ENCODE assay signal across 16 cellular contexts in the genomic region with DNA sequence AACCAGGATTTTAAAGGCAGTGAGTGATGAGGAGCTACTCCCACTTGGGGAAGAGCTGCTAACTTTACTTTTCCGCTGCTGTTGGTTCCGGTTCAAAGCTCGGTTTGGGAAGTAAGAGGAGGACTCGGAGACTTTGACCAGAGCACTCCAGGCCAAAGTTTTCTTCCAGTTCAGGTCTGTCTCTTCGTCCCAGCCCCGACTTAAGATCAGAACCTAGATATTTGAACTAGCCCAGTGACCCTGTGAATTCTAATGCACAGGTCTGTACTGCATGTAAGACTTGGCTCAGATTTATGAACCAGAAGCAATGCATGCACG. TPM values are rescaled to one million over a fixed set of nuclear protein-coding genes. Genes with fewer than 3 reads are reported as not detected.
A peak's percentile ranks its signal among the peaks of the same experiment; 100 is the strongest.
DNase-seq lines count a peak whose midpoint lies in the region; ATAC-seq, FAIRE-seq and TF ChIP-seq lines count a peak whose summit lies in the region.
"Had no signal": no experiment of that assay in that cellular context is flagged by ENCODE, and none has a peak within 500 bp of the region (broad histone marks: within the 10 kb centered on the region; RNA-seq: fewer than 3 reads in every experiment).

No MANE protein-coding gene starts in this region.

- no peaks in the 10 kb centered on the region for H3K36me3 ChIP-seq in colonic mucosa
- no peaks in the 10 kb centered on the region for H3K36me3 ChIP-seq in HepG2 (replicated peaks in 1 of 2; ENCODE audit: control insufficient read depth in 1 of 2, insufficient read depth in 2 of 2, low read length in 2 of 2)
- peaks cover 23% of the 10 kb centered on the region for H3K36me3 ChIP-seq in skeletal muscle satellite cell (ENCODE audit: insufficient read depth, low read length)

- H3K9me3 Mint-ChIP-seq in H9, result no peaks in the 10 kb centered on the region; a peak in 2 of 5 replicates
- H3K9me3 Mint-ChIP-seq: activated CD4-positive, alpha-beta T cell treated with anti-CD3 and anti-CD28 coated beads, Interleukin-2, amount 10 ng/mL, durations not matched to agents 7 days and 5 days; activated naive CD4-positive, alpha-beta T cell treated with anti-CD3 and anti-CD28 coated beads, Interleukin-2, amount 50 U/mL, for 24 hours; stimulated activated memory B cell treated with anti-CD40 and anti-IgM and Interleukin-4, amounts not matched to agents 10 μg/mL and 1 μg/mL and 100 μg/mL, for 72 hours had no signal

- POLR2A ChIA-PET in HepG2 (lab: Yijun Ruan, JAX), result no interaction called here

- peaks cover 20% of the 10 kb centered on the region for H3K23me2 ChIP-seq in H9 (ENCODE audit: insufficient read length, low read depth, low read length, poor library complexity, severe bottlenecking)

- H2AK5ac ChIP-seq in H9 (ENCODE audit: insufficient read length, low read length), result no peak overlapping the region

- H3K79me1 ChIP-seq in H9 (ENCODE audit: insufficient read depth, low read depth, low read length, poor library complexity, severe bottlenecking), result no peaks in the 10 kb centered on the region

- TF ChIP-seq RAD21 in HepG2 (CRISPR knock-in tag; IDR thresholded peaks at IDR 0.05), result no peak

- H4K91ac ChIP-seq in H9 (ENCODE audit: insufficient read length, low read depth, low read length), result no peak overlapping the region

- no TSS peak for BruUV-seq in HepG2 (replicated peaks; lab: Mats Ljungman, UMichigan)

- CTCF ChIA-PET in HepG2 (lab: Yijun Ruan, JAX; ENCODE audit: low intra/inter-chr PET ratio, low total read pairs), result no interaction called here

- H4K20me1 ChIP-seq in H9 (ENCODE audit: control insufficient read depth, insufficient read depth, insufficient read length), result no peaks in the 10 kb centered on the region
- no peaks in the 10 kb centered on the region for H4K20me1 ChIP-seq in HepG2 (ENCODE audit: insufficient read depth, low read length)

- ATAC-seq in HepG2 (no peak), GM21515 (IDR thresholded peaks at IDR 0.05; ENCODE audit: unreplicated experiment) (no peak), GM19324 (IDR thresholded peaks at IDR 0.05; ENCODE audit: low FRiP score, unreplicated experiment) (no peak)
- ATAC-seq: stimulated activated memory B cell treated with anti-CD40 and anti-IgM and Interleukin-4, amounts not matched to agents 10 μg/mL and 1 μg/mL and 100 μg/mL, for 72 hours had no signal

- peaks cover 31% of the 10 kb centered on the region for H3K27me3 Mint-ChIP-seq in H9 (ENCODE audit: low read depth)

- no peak for TF ChIP-seq EP300 in HepG2 (IDR thresholded peaks at IDR 0.05; ENCODE audit: low read depth in 2 of 2, low read length in 2 of 2)
- TF ChIP-seq EP300 in HepG2 (CRISPR knock-in tag; IDR thresholded peaks at IDR 0.05; ENCODE audit: borderline replicate concordance), result no peak

- WGBS in H9 (ENCODE audit: extremely low coverage, insufficient read length, low lambda C conversion rate), result no CpG with 5 or more reads among the region's 7 CpGs
- WGBS in HepG2 (ENCODE audit: low lambda C conversion rate), result 25% methylated on average over 2 of the region's 7 CpGs

- H3K4me1 ChIP-seq in H9 (ENCODE audit: insufficient read depth, low read length), result no peaks in the 10 kb centered on the region
- H3K4me1 ChIP-seq in colonic mucosa, result no peaks in the 10 kb centered on the region
- H3K4me1 ChIP-seq in HepG2 (ENCODE audit: insufficient read depth, low read length), result peaks cover 11% of the 10 kb centered on the region
- H3K4me1 ChIP-seq in skeletal muscle satellite cell (ENCODE audit: control insufficient read depth, insufficient read depth, low read length), result peaks cover 57% of the 10 kb centered on the region

- H2BK20ac ChIP-seq in H9 (ENCODE audit: low read depth, low read length, poor library complexity, severe bottlenecking), result no peak overlapping the region

- H3K9me3 ChIP-seq in H9 (ENCODE audit: control insufficient read depth, low read depth, low read length), result no peaks in the 10 kb centered on the region
- no peaks in the 10 kb centered on the region for H3K9me3 ChIP-seq in colonic mucosa
- H3K9me3 ChIP-seq in HepG2 (ENCODE audit: low read length), result no peaks in the 10 kb centered on the region
- no peaks in the 10 kb centered on the region for H3K9me3 ChIP-seq in skeletal muscle satellite cell (replicated peaks; ENCODE audit: low read length)

- peaks cover 25 to 36% of the 10 kb centered on the region in 2 experiments for H3K4me1 Mint-ChIP-seq in H9
- H3K4me1 Mint-ChIP-seq: stimulated activated memory B cell treated with anti-CD40 and anti-IgM and Interleukin-4, amounts not matched to agents 10 μg/mL and 1 μg/mL and 100 μg/mL, for 72 hours had no signal

- H4K8ac ChIP-seq in H9 (replicated peaks; ENCODE audit: insufficient read length, low read depth, low read length), result no peak overlapping the region

- no peak overlapping the region for H3T11ph ChIP-seq in H9 (ENCODE audit: low read length)

- H3K79me2 ChIP-seq in H9 (ENCODE audit: insufficient read depth, low read length) (no peaks in the 10 kb centered on the region; the same call in 1 of the 2 replicates), HepG2 (ENCODE audit: insufficient read depth, low read length) (no peaks in the 10 kb centered on the region)

- H3K27ac ChIP-seq in H9 (ENCODE audit: insufficient read length, low read depth, low read length) (no peak overlapping the region), colonic mucosa (peak overlapping the region; percentile 84), HepG2 (ENCODE audit: extremely low read length, insufficient read depth, low read length) (no peak overlapping the region)

- H3K4me2 ChIP-seq in H9 (ENCODE audit: insufficient read depth, insufficient read length, low read length), result peak overlapping the region; percentile 80
- peak overlapping the region; percentile 15; the same call in 1 of the 2 replicates for H3K4me2 ChIP-seq in HepG2 (ENCODE audit: low read depth, low read length)
- peak overlapping the region; percentile 87 for H3K4me2 ChIP-seq in skeletal muscle satellite cell (ENCODE audit: low read length)

- no peak overlapping the region for H4K5ac ChIP-seq in H9 (ENCODE audit: insufficient read length, low read depth, low read length)

- intact Hi-C loops in colonic mucosa (cut with DNase I), result loop anchor here (5.0 kb wide), 1 partner anchor 38 kb away; no protein-coding TSS in a partner anchor
- intact Hi-C loops in HepG2 (cut with micrococcal nuclease; ENCODE audit: unreplicated experiment), result no loop called here

- H3K9ac ChIP-seq in H9 (ENCODE audit: extremely low read depth, insufficient read length, low read length) (peak overlapping the region; percentile 8), colonic mucosa (ENCODE audit: low read depth in 2 of 2, low read length in 2 of 2) (peak overlapping the region; percentile 53 to 71), HepG2 (ENCODE audit: insufficient read depth, low read depth, low read length) (no peak overlapping the region), skeletal muscle satellite cell (ENCODE audit: low read depth, low read length) (peak overlapping the region; percentile 88)

- no peak overlapping the region; the same call in 1 of the 2 replicates for H3K14ac ChIP-seq in H9 (ENCODE audit: insufficient read depth, low read length)

- H3K4me3 ChIP-seq in colonic mucosa (peak overlapping the region; percentile 48), HepG2 (replicated peaks in 1 of 3; ENCODE audit: insufficient read depth in 1 of 3, low read depth in 2 of 3, low read length in 3 of 3) (no peak overlapping the region), skeletal muscle satellite cell (ENCODE audit: low read length) (peak overlapping the region; percentile 87)

- no peak overlapping the region for H3K27ac Mint-ChIP-seq in H9
- H3K27ac Mint-ChIP-seq: activated naive CD4-positive, alpha-beta T cell treated with anti-CD3 and anti-CD28 coated beads, Interleukin-2, amount 50 U/mL, for 24 hours; CD4-positive, CD25-positive, alpha-beta regulatory T cell; stimulated activated memory B cell treated with anti-CD40 and anti-IgM and Interleukin-4, amounts not matched to agents 10 μg/mL and 1 μg/mL and 100 μg/mL, for 72 hours had no signal

- TF ChIP-seq CTCF in H9 (conservative IDR thresholded peaks at IDR 0.05) (no peak), colonic mucosa (IDR thresholded peaks at IDR 0.05) (no peak), HepG2 (CRISPR knock-in tag; IDR thresholded peaks at IDR 0.05) (no peak)

- peak overlapping the region; percentile 78 to 96 for H3K4me3 Mint-ChIP-seq in H9
- H3K4me3 Mint-ChIP-seq: activated CD4-positive, alpha-beta T cell treated with anti-CD3 and anti-CD28 coated beads, Interleukin-2, amount 10 ng/mL, durations not matched to agents 7 days and 5 days; activated naive CD4-positive, alpha-beta T cell treated with anti-CD3 and anti-CD28 coated beads, Interleukin-2, amount 50 U/mL, for 24 hours; CD4-positive, CD25-positive, alpha-beta regulatory T cell; stimulated activated memory B cell treated with anti-CD40 and anti-IgM and Interleukin-4, amounts not matched to agents 10 μg/mL and 1 μg/mL and 100 μg/mL, for 72 hours had no signal

- peaks cover 4 to 16% (median 9%) of the 10 kb centered on the region in 3 experiments; a peak in 6 of 7 replicates for H3K36me3 Mint-ChIP-seq in H9 (ENCODE audit: insufficient read depth in 1 of 3, low read depth in 3 of 3)
- H3K36me3 Mint-ChIP-seq: activated naive CD4-positive, alpha-beta T cell treated with anti-CD3 and anti-CD28 coated beads, Interleukin-2, amount 50 U/mL, for 24 hours; CD4-positive, CD25-positive, alpha-beta regulatory T cell; stimulated activated memory B cell treated with anti-CD40 and anti-IgM and Interleukin-4, amounts not matched to agents 10 μg/mL and 1 μg/mL and 100 μg/mL, for 72 hours had no signal

- peak overlapping the region; percentile 21 for H3K18ac ChIP-seq in H9 (ENCODE audit: insufficient read length, low read depth, low read length)

- no peak overlapping the region for H2BK12ac ChIP-seq in H9 (ENCODE audit: insufficient read length, low read depth, low read length)

- no peak overlapping the region for H2BK5ac ChIP-seq in H9 (ENCODE audit: insufficient read length, low read length)

- no peak overlapping the region for H3K23ac ChIP-seq in H9 (ENCODE audit: insufficient read length, low read depth, low read length)

- no peak overlapping the region for H3K56ac ChIP-seq in H9 (ENCODE audit: insufficient read length, low read depth, low read length)

- H3K27me3 ChIP-seq in H9 (ENCODE audit: insufficient read depth, low read length), result no peaks in the 10 kb centered on the region; the same call in 1 of the 2 replicates
- H3K27me3 ChIP-seq in colonic mucosa, result peaks cover 28% of the 10 kb centered on the region
- peaks cover 6 to 59% of the 10 kb centered on the region in 2 experiments; a peak in 3 of 5 replicates for H3K27me3 ChIP-seq in HepG2 (ENCODE audit: control insufficient read depth in 1 of 2, insufficient read depth in 2 of 2, low read length in 2 of 2)
- H3K27me3 ChIP-seq in skeletal muscle satellite cell (ENCODE audit: control insufficient read depth, insufficient read depth, low read length), result no peaks in the 10 kb centered on the region

- H2BK15ac ChIP-seq in H9 (ENCODE audit: low read depth, low read length), result no peak overlapping the region

- DNase-seq in H9 (no peak), colonic mucosa (no peak), HepG2 (ENCODE audit: low spot score) (no peak), DMS79 treated with DMSO at 0.1 percent for 48 hours (lab: John Stamatoyannopoulos, UW) (no peak), NCI-H1048 (lab: John Stamatoyannopoulos, UW) (no peak)
- DNase-seq: activated CD4-positive, alpha-beta T cell treated with anti-CD3 and anti-CD28 coated beads, Interleukin-2, amount 10 ng/mL, durations not matched to agents 7 days and 5 days; CD4-positive, CD25-positive, alpha-beta regulatory T cell; NCI-H1092 treated with DMSO at 0.1 percent for 48 hours; OCI-M1; posterior cingulate gyrus had no signal

- in situ Hi-C loops in HepG2 (cut with HindIII; ENCODE audit: extremely low pct_ligation_motif_present, low pct_unique_long_range_greater_than_20kb), result no loop called here

- no peak overlapping the region for H3K4ac ChIP-seq in H9 (ENCODE audit: low read depth, low read length)

- H2AFZ ChIP-seq in H9 (ENCODE audit: low read length) (no peak overlapping the region), HepG2 (ENCODE audit: low read length) (no peak overlapping the region)

- no peak overlapping the region for H2BK120ac ChIP-seq in H9 (ENCODE audit: low read depth, low read length, poor library complexity, severe bottlenecking)

- no peak for TF ChIP-seq POLR2A in HepG2 (IDR thresholded peaks at IDR 0.05; ENCODE audit: insufficient read depth in 1 of 2, low read depth in 2 of 2, low read length in 2 of 2)

- no peak for FAIRE-seq in HepG2 (lab: Jason Lieb, UNC)
- FAIRE-seq: frontal cortex had no signal

RNA-seq across cellular contexts. Expression of a gene that starts 2.0 kb away (rescaled TPM):
- total RNA-seq in H9 (2021) (68.8 and 76.5 TPM in 2 replicates), colonic mucosa (100 to 1,000 TPM in 1 of 2 donors, 10 to 100 TPM in 1; 61.1 to 111 TPM), HepG2 (2016; rRNA removed; fragmentation: Illumina TruSeq; extraction: Trizol) (0.15 and 0.22 TPM in 2 replicates)
- not detected in 2 replicates for total RNA-seq in HepG2 (2016; cell fraction: cytosol; rRNA removed; fragmentation: Illumina TruSeq; extraction: Trizol; ENCODE audit: low read depth)
- 0.15 and 0.35 TPM in 2 replicates for total RNA-seq in HepG2 (2016; cell fraction: insoluble cytoplasmic fraction; rRNA removed; fragmentation: Illumina TruSeq; extraction: Trizol)
- not detected in 2 replicates for total RNA-seq in HepG2 (2016; cell fraction: membrane; rRNA removed; fragmentation: Illumina TruSeq; extraction: Trizol)
- total RNA-seq in HepG2 (2016; cell fraction: nucleus; rRNA removed; fragmentation: Illumina TruSeq; extraction: Trizol), result 1.3 TPM in 1 of 2 replicates, not detected in the other
- 1.0 and 1.9 TPM in 2 replicates for polyA plus RNA-seq in HepG2 (2011; rRNA removed)
- 0.56 and 1.6 TPM in 2 replicates for polyA plus RNA-seq in HepG2 (2011; cell fraction: cytosol; rRNA removed)
- 1.2 and 4.2 TPM in 2 replicates for polyA plus RNA-seq in HepG2 (2011; cell fraction: nucleus; rRNA removed)
- 0.25 and 0.92 TPM in 2 replicates for polyA plus RNA-seq in HepG2 (2012)
- 0.21 TPM in 1 of 2 replicates, not detected in the other for polyA plus RNA-seq in HepG2 (2016; cell fraction: cytosol; fragmentation: Illumina TruSeq; extraction: Trizol; ENCODE audit: low read depth)
- polyA plus RNA-seq in HepG2 (2016; cell fraction: insoluble cytoplasmic fraction; fragmentation: Illumina TruSeq; extraction: Trizol; ENCODE audit: low read depth), result 0.19 and 0.68 TPM in 2 replicates
- polyA plus RNA-seq in HepG2 (2016; cell fraction: membrane; fragmentation: Illumina TruSeq; extraction: Trizol; ENCODE audit: low read depth), result 0.21 and 0.27 TPM in 2 replicates
- 0.37 TPM in 1 of 2 replicates, not detected in the other for polyA plus RNA-seq in HepG2 (2016; cell fraction: nucleus; fragmentation: Illumina TruSeq; extraction: Trizol; ENCODE audit: insufficient read depth, low read depth)
- 3.0 and 8.4 TPM in 2 replicates for polyA minus RNA-seq in HepG2 (2011; rRNA and poly(A)+ RNA removed; ENCODE audit: low replicate concordance)
- polyA minus RNA-seq in HepG2 (2011; cell fraction: cytosol; rRNA and poly(A)+ RNA removed), result 0.97 and 1.9 TPM in 2 replicates
- 0.75 and 1.4 TPM in 2 replicates for polyA minus RNA-seq in HepG2 (2011; cell fraction: nucleus; rRNA and poly(A)+ RNA removed)
- 75.5 and 113 TPM in 2 replicates for total RNA-seq in skeletal muscle satellite cell (2012; rRNA removed)
- total RNA-seq: activated CD4-positive, alpha-beta T cell treated with anti-CD3 and anti-CD28 coated beads, Interleukin-2, amount 10 ng/mL, durations not matched to agents 7 days and 5 days; CD4-positive, CD25-positive, alpha-beta regulatory T cell had no signal
- polyA plus RNA-seq: CD4-positive, CD25-positive, alpha-beta regulatory T cell had no signal

RNA-seq across cellular contexts. Expression of a gene that starts 2.2 kb away (rescaled TPM):
- 73.1 and 74.6 TPM in 2 replicates for total RNA-seq in H9 (2021)
- 10 to 100 TPM; 27.0 to 97.0 TPM for total RNA-seq in colonic mucosa
- not detected in 2 replicates for total RNA-seq in HepG2 (2016; rRNA removed; fragmentation: Illumina TruSeq; extraction: Trizol)
- total RNA-seq in HepG2 (2016; cell fraction: cytosol; rRNA removed; fragmentation: Illumina TruSeq; extraction: Trizol; ENCODE audit: low read depth), result not detected in 2 replicates
- not detected in 2 replicates for total RNA-seq in HepG2 (2016; cell fraction: insoluble cytoplasmic fraction; rRNA removed; fragmentation: Illumina TruSeq; extraction: Trizol)
- not detected in 2 replicates for total RNA-seq in HepG2 (2016; cell fraction: membrane; rRNA removed; fragmentation: Illumina TruSeq; extraction: Trizol)
- total RNA-seq in HepG2 (2016; cell fraction: nucleus; rRNA removed; fragmentation: Illumina TruSeq; extraction: Trizol), result not detected in 2 replicates
- polyA plus RNA-seq in HepG2 (2011; rRNA removed), result 0.03 TPM in 1 of 2 replicates, not detected in the other
- not detected in 2 replicates for polyA plus RNA-seq in HepG2 (2011; cell fraction: cytosol; rRNA removed)
- 0.05 TPM in 1 of 2 replicates, not detected in the other for polyA plus RNA-seq in HepG2 (2011; cell fraction: nucleus; rRNA removed)
- polyA plus RNA-seq in HepG2 (2012), result not detected in 2 replicates
- polyA plus RNA-seq in HepG2 (2016; cell fraction: cytosol; fragmentation: Illumina TruSeq; extraction: Trizol; ENCODE audit: low read depth), result not detected in 2 replicates
- polyA plus RNA-seq in HepG2 (2016; cell fraction: insoluble cytoplasmic fraction; fragmentation: Illumina TruSeq; extraction: Trizol; ENCODE audit: low read depth), result not detected in 2 replicates
- polyA plus RNA-seq in HepG2 (2016; cell fraction: membrane; fragmentation: Illumina TruSeq; extraction: Trizol; ENCODE audit: low read depth), result not detected in 2 replicates
- not detected in 2 replicates for polyA plus RNA-seq in HepG2 (2016; cell fraction: nucleus; fragmentation: Illumina TruSeq; extraction: Trizol; ENCODE audit: insufficient read depth, low read depth)
- polyA minus RNA-seq in HepG2 (2011; rRNA and poly(A)+ RNA removed; ENCODE audit: low replicate concordance), result 10.2 TPM in 1 of 2 replicates, not detected in the other
- polyA minus RNA-seq in HepG2 (2011; cell fraction: cytosol; rRNA and poly(A)+ RNA removed), result not detected in 2 replicates
- 0.13 TPM in 1 of 2 replicates, not detected in the other for polyA minus RNA-seq in HepG2 (2011; cell fraction: nucleus; rRNA and poly(A)+ RNA removed)
- total RNA-seq in skeletal muscle satellite cell (2012; rRNA removed), result 112 and 149 TPM in 2 replicates
- total RNA-seq: CD4-positive, CD25-positive, alpha-beta regulatory T cell had no signal
- polyA plus RNA-seq: CD4-positive, CD25-positive, alpha-beta regulatory T cell had no signal

Comparison
In these comparisons a context has a peak if more than half of its experiments do, and no peak if none do; other contexts are left out.
1. H3K4me2 ChIP-seq: peak in every context shown above with its lines; median percentile 87 in skeletal muscle satellite cell; 80 in H9; 15 in HepG2.
2. H3K4me3 ChIP-seq: peak in colonic mucosa (single experiment) and skeletal muscle satellite cell (single experiment); none in HepG2 (0 of 3).
3. RNA of a gene that starts 2.0 kb away (total RNA-seq): 61.1 to 111 TPM in colonic mucosa and 68.8 to 76.5 TPM in H9; 0.15 to 1.3 TPM in HepG2; every median in the first group is over 10 times any median in the second.
4. RNA of a gene that starts 2.2 kb away (total RNA-seq): 27.0 to 97.0 TPM in colonic mucosa and 73.1 to 74.6 TPM in H9; not detected in HepG2; every median in the first group is over 10 times any median in the second.